9 cellular contexts compared by ENCODE assay signal in genomic region chr17:78019367-78019975, GRCh38.
DNase-seq lines count a peak whose midpoint lies in the region; ATAC-seq, FAIRE-seq and TF ChIP-seq lines count a peak whose summit lies in the region.
"Had no signal": no experiment of that assay in that cellular context is flagged by ENCODE, and none has a peak within 500 bp of the region (broad histone marks: within the 10 kb centered on the region; RNA-seq: fewer than 3 reads in every experiment).

No MANE protein-coding gene starts in this region.

- TF ChIP-seq CTCF in LNCaP clone FGC (IDR thresholded peaks at IDR 0.05; ENCODE audit: control insufficient read depth, extremely low read depth, insufficient read depth) (peak; percentile 56), WTC11 (IDR thresholded peaks at IDR 0.05) (no peak), upper lobe of right lung (IDR thresholded peaks at IDR 0.05) (peak; percentile 69)

- no peaks in the 10 kb centered on the region for H3K9me3 ChIP-seq in upper lobe of right lung
- H3K9me3 ChIP-seq: BLaER1 had no signal

- intact Hi-C loops in upper lobe of right lung (cut with DNase I) = no loop called here

- H3K36me3 ChIP-seq in upper lobe of right lung = no peaks in the 10 kb centered on the region

- peak; percentile 23 for DNase-seq in DMS79 treated with DMSO at 0.1 percent for 48 hours (lab: John Stamatoyannopoulos, UW)
- DNase-seq in DMS79 (lab: John Stamatoyannopoulos, UW) = no peak
- no peak for DNase-seq in LNCaP clone FGC (ENCODE audit: low read depth)
- no peak for DNase-seq in WTC11 (ENCODE audit: low spot score)
- no peak for DNase-seq in upper lobe of right lung

- no peak overlapping the region for H3K27ac ChIP-seq in upper lobe of right lung
- H3K27ac ChIP-seq: BLaER1 had no signal

- H3K4me3 Mint-ChIP-seq in WTC11 = no peak overlapping the region

- CTCF ChIA-PET in WTC11 (lab: Charles Lee) = interaction anchor here (0.5 to 2.3 kb wide), 54 partner anchors 10 to 491 kb away, joined by 3 to 19 read pairs (median 3); partner anchors contain the start of gene TNRC6C

- peaks cover 7% of the 10 kb centered on the region for H3K4me1 ChIP-seq in upper lobe of right lung
- H3K4me1 ChIP-seq: BLaER1 had no signal

- H3K9me3 Mint-ChIP-seq in WTC11 = no peaks in the 10 kb centered on the region

- no peaks in the 10 kb centered on the region for H3K27me3 ChIP-seq in upper lobe of right lung
- H3K27me3 ChIP-seq: BLaER1 had no signal

- H3K27me3 Mint-ChIP-seq in WTC11 (ENCODE audit: low read depth) = no peaks in the 10 kb centered on the region

- FAIRE-seq in islet of Langerhans (lab: Jason Lieb, UNC) = peak; percentile 36

- H3K4me3 ChIP-seq in LNCaP clone FGC (ENCODE audit: low read depth, low read length) = no peak overlapping the region
- no peak overlapping the region for H3K4me3 ChIP-seq in upper lobe of right lung
- H3K4me3 ChIP-seq: BLaER1 had no signal

- H3K27ac Mint-ChIP-seq in WTC11 = peak overlapping the region; percentile 15

- ATAC-seq in WTC11 (no peak), upper lobe of right lung (no peak), HG03571 (IDR thresholded peaks at IDR 0.05; ENCODE audit: unreplicated experiment) (no peak), HG02981 (IDR thresholded peaks at IDR 0.05; ENCODE audit: unreplicated experiment) (no peak)

- POLR2A ChIA-PET in WTC11 (lab: Charles Lee) = interaction anchor here (0.6 to 1.6 kb wide), 2 partner anchors 13 to 61 kb away, joined by 3 to 7 read pairs; partner anchors contain the start of gene TNRC6C

- peaks cover 11% of the 10 kb centered on the region for H3K36me3 Mint-ChIP-seq in WTC11

- H3K4me1 Mint-ChIP-seq in WTC11 = peaks cover 16% of the 10 kb centered on the region

TF ChIP-seq in WTC11, 78 proteins besides CTCF, POLR2A, EP300 and RAD21:
- TF ChIP-seq MYBL2 (CRISPR knock-in tag; IDR thresholded peaks at IDR 0.05) (no peak), OVOL2 (CRISPR knock-in tag; IDR thresholded peaks at IDR 0.05; ENCODE audit: borderline replicate concordance) (no peak)
